ENCODE assay signal across 21 cellular contexts in the genomic region with DNA sequence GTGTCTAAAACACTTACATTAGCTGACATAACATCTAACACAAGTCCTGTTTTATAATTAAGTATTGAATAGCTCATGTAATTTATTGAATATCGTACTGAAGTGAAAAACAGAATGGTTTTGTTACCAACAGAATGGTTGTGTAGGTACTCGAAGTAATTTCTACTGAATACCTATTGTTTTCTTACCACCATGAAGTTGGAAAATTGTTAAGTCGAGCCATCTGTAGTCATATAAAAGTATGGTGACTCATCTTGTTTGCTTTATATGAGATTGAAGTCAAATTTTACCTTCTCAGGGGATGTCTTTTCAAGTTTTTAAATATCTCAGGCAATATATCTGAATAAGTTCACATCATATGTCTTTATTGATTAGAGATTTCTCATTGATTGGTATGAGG.
"Had no signal": no experiment of that assay in that cellular context is flagged by ENCODE, and none has a peak within 500 bp of the region (broad histone marks: within the 10 kb centered on the region; RNA-seq: fewer than 3 reads in every experiment).

No MANE protein-coding gene starts in this region.

- H3K4me1 ChIP-seq: testis had no signal

- ATAC-seq: heart left ventricle; mucosa of descending colon; naive thymus-derived CD8-positive, alpha-beta T cell; sciatic nerve; stimulated activated naive B cell treated with anti-CD40 and anti-IgM and Interleukin-4, amounts not matched to agents 10 μg/mL and 1 μg/mL and 100 μg/mL, for 72 hours; stimulated activated naive CD8-positive, alpha-beta T cell treated with anti-CD3 and anti-CD28 coated beads, Interleukin-15, amount 100 ng/mL, for 72 hours; upper lobe of right lung had no signal

- H3K4me1 Mint-ChIP-seq: endodermal cell had no signal

- H3K9me3 ChIP-seq: neutrophil, testis, vagina had no signal

- H3K4me3 ChIP-seq: heart left ventricle, mucosa of descending colon, spleen, testis, tibial nerve, upper lobe of right lung, vagina had no signal

- H3K27me3 Mint-ChIP-seq: dendritic cell treated with granulocyte-macrophage colony-stimulating factor and Interleukin-4, amounts not matched to agents 40 ng/mL and 50 ng/mL, for 4 days; naive thymus-derived CD8-positive, alpha-beta T cell; stimulated activated naive B cell treated with anti-CD40 and anti-IgM and Interleukin-4, amounts not matched to agents 10 μg/mL and 1 μg/mL and 100 μg/mL, for 72 hours; stimulated activated naive CD8-positive, alpha-beta T cell treated with anti-CD3 and anti-CD28 coated beads, Interleukin-15, amount 100 ng/mL, for 72 hours had no signal

- DNase-seq: endodermal cell; foreskin melanocyte; heart left ventricle; hippocampal formation; kidney glomerular epithelial cell; mucosa of descending colon; naive thymus-derived CD8-positive, alpha-beta T cell; posterior cingulate gyrus; spleen; stimulated activated CD4-positive, alpha-beta T cell treated with anti-CD3 and anti-CD28 coated beads, Interleukin-15, amount 100 ng/mL, for 24 hours; stimulated activated CD4-positive, alpha-beta T cell treated with anti-CD3 and anti-CD28 coated beads, Interleukin-1b, Interleukin-23, amount 100 ng/mL, for 48 hours; stimulated activated CD4-positive, alpha-beta T cell treated with anti-CD3 and anti-CD28 coated beads, Interleukin-4, amount 100 ng/mL, for 24 hours; stimulated activated naive B cell treated with anti-CD40 and anti-IgM and Interleukin-4, amounts not matched to agents 10 μg/mL and 1 μg/mL and 100 μg/mL, for 72 hours; stimulated activated naive CD8-positive, alpha-beta T cell treated with anti-CD3 and anti-CD28 coated beads, Interleukin-15, amount 100 ng/mL, for 72 hours; testis; upper lobe of right lung had no signal

- H3K27me3 ChIP-seq: heart left ventricle, neutrophil, spleen, testis, tibial nerve, upper lobe of right lung, vagina had no signal

- H3K4me3 Mint-ChIP-seq: dendritic cell treated with granulocyte-macrophage colony-stimulating factor and Interleukin-4, amounts not matched to agents 40 ng/mL and 50 ng/mL, for 4 days; endodermal cell; stimulated activated naive B cell treated with anti-CD40 and anti-IgM and Interleukin-4, amounts not matched to agents 10 μg/mL and 1 μg/mL and 100 μg/mL, for 72 hours; stimulated activated naive CD8-positive, alpha-beta T cell treated with anti-CD3 and anti-CD28 coated beads, Interleukin-15, amount 100 ng/mL, for 72 hours had no signal

- H3K27ac Mint-ChIP-seq: dendritic cell treated with granulocyte-macrophage colony-stimulating factor and Interleukin-4, amounts not matched to agents 40 ng/mL and 50 ng/mL, for 4 days; endodermal cell; stimulated activated naive CD8-positive, alpha-beta T cell treated with anti-CD3 and anti-CD28 coated beads, Interleukin-15, amount 100 ng/mL, for 72 hours had no signal

- H3K27ac ChIP-seq: heart left ventricle, neutrophil, spleen, testis, tibial nerve, upper lobe of right lung, vagina had no signal
